ENCODE assay signal across 18 cellular contexts in genomic region chr11:2587132-2587930, GRCh38.
DNase-seq lines count a peak whose midpoint lies in the region; ATAC-seq and TF ChIP-seq lines count a peak whose summit lies in the region.
"Had no signal": no experiment of that assay in that cellular context is flagged by ENCODE, and none has a peak within 500 bp of the region (broad histone marks: within the 10 kb centered on the region; RNA-seq: fewer than 3 reads in every experiment).

No MANE protein-coding gene starts in this region.

- H3K79me1 ChIP-seq in neuronal stem cell (ENCODE audit: low read depth, low read length): no peaks in the 10 kb centered on the region

- H3K79me2 ChIP-seq in DND-41 (ENCODE audit: insufficient read depth, low read length): no peaks in the 10 kb centered on the region

- peak overlapping the region; percentile 49 for H2BK15ac ChIP-seq in neuronal stem cell (ENCODE audit: low read length)

- H3K9me3 ChIP-seq in DND-41 (ENCODE audit: insufficient read depth, low read length, severe bottlenecking) (no peaks in the 10 kb centered on the region), neuronal stem cell (replicated peaks in 1 of 2; ENCODE audit: control insufficient read depth in 2 of 2, insufficient read depth in 1 of 2, low read depth in 1 of 2, low read length in 2 of 2) (no peaks in the 10 kb centered on the region)
- H3K9me3 ChIP-seq: prostate gland had no signal

- no peak overlapping the region for H4K8ac ChIP-seq in neuronal stem cell (ENCODE audit: low read depth, low read length)

- H3K4me2 ChIP-seq in DND-41 (ENCODE audit: insufficient read depth, low read length): no peak overlapping the region
- no peak overlapping the region for H3K4me2 ChIP-seq in neuronal stem cell (ENCODE audit: insufficient read depth, low read length, poor library complexity, severe bottlenecking)

- no peaks in the 10 kb centered on the region for H3K9me3 Mint-ChIP-seq in endothelial cell (ENCODE audit: unreplicated experiment)
- H3K9me3 Mint-ChIP-seq: HFFc6 had no signal

- H3K4me1 ChIP-seq in DND-41 (ENCODE audit: insufficient read depth, low read length): no peaks in the 10 kb centered on the region
- H3K4me1 ChIP-seq in neuronal stem cell (ENCODE audit: control insufficient read depth in 2 of 2, insufficient read depth in 1 of 2, low read depth in 1 of 2, low read length in 2 of 2): peaks cover 0 to 14% of the 10 kb centered on the region in 2 donors
- H3K4me1 ChIP-seq: prostate gland had no signal

- no CpG with 5 or more reads among the region's 20 CpGs for WGBS in neuronal stem cell (ENCODE audit: extremely low coverage in 2 of 2, insufficient read length in 2 of 2, insufficient replicate concordance in 1 of 2), 2 donors

- peak overlapping the region; percentile 4 for H2BK12ac ChIP-seq in neuronal stem cell (ENCODE audit: low read length)

- H4K91ac ChIP-seq in neuronal stem cell (ENCODE audit: low read depth, low read length, poor library complexity): no peak overlapping the region

- no peak overlapping the region for H3K9ac ChIP-seq in DND-41 (ENCODE audit: low read depth, low read length)
- no peak overlapping the region for H3K9ac ChIP-seq in neuronal stem cell (ENCODE audit: low read depth, low read length, poor library complexity)

- ATAC-seq in DND-41 (ENCODE audit: insufficient read depth, low read depth) (no peak), GM18867 (IDR thresholded peaks at IDR 0.05; ENCODE audit: unreplicated experiment) (no peak), HG02642 (IDR thresholded peaks at IDR 0.05; ENCODE audit: poor library complexity, unreplicated experiment) (no peak)
- ATAC-seq: esophagus mucosa had no signal

- H3K4ac ChIP-seq in neuronal stem cell (ENCODE audit: low read length): no peak overlapping the region

- H3K18ac ChIP-seq in neuronal stem cell (ENCODE audit: low read length): peak overlapping the region; percentile 71

- H3K27ac Mint-ChIP-seq in endothelial cell (ENCODE audit: unreplicated experiment): no peak overlapping the region
- H3K27ac Mint-ChIP-seq: HFFc6 had no signal

- H2AFZ ChIP-seq in DND-41 (ENCODE audit: low read depth, low read length) (no peak overlapping the region), neuronal stem cell (ENCODE audit: low read length) (no peak overlapping the region)

- H3K27me3 ChIP-seq in DND-41 (ENCODE audit: insufficient read depth, low read length, poor library complexity) (no peaks in the 10 kb centered on the region), neuronal stem cell (ENCODE audit: control insufficient read depth in 3 of 3, insufficient read depth in 3 of 3, low read depth in 1 of 3, low read length in 3 of 3) (peaks cover 0 to 9% (median 0%) of the 10 kb centered on the region in 3 experiments)

- H3K14ac ChIP-seq in neuronal stem cell (ENCODE audit: low read length): peak overlapping the region; percentile 14

- no peak overlapping the region for H2BK120ac ChIP-seq in neuronal stem cell (ENCODE audit: low read depth, low read length)

- no peak overlapping the region for H2BK5ac ChIP-seq in neuronal stem cell (ENCODE audit: low read length)

- H3K4me3 Mint-ChIP-seq in endothelial cell (ENCODE audit: unreplicated experiment): no peak overlapping the region
- H3K4me3 Mint-ChIP-seq: HFFc6 had no signal

- H4K20me1 ChIP-seq in DND-41 (ENCODE audit: insufficient read depth, low read length): no peaks in the 10 kb centered on the region; the same call in 1 of the 2 replicates

- peaks cover 15% of the 10 kb centered on the region for H3K36me3 Mint-ChIP-seq in endothelial cell (ENCODE audit: low read depth, unreplicated experiment)

- H3K4me1 Mint-ChIP-seq in endothelial cell (ENCODE audit: unreplicated experiment): peaks cover 4% of the 10 kb centered on the region

- H3K27ac ChIP-seq in DND-41 (ENCODE audit: low read length): no peak overlapping the region
- H3K27ac ChIP-seq in neuronal stem cell (replicated peaks; ENCODE audit: low read length): no peak overlapping the region
- H3K27ac ChIP-seq: prostate gland had no signal

- H3K4me3 ChIP-seq in DND-41 (ENCODE audit: low read depth in 1 of 2, low read length in 2 of 2) (no peak overlapping the region), neuronal stem cell (ENCODE audit: low read length in 2 of 2) (no peak overlapping the region)
- H3K4me3 ChIP-seq: prostate gland had no signal

- peak; percentile 9 for DNase-seq in 8988T
- DNase-seq in DND-41: peak; percentile 2
- DNase-seq in endothelial cell (ENCODE audit: low spot score): peak; percentile 3
- no peak for DNase-seq in neuronal stem cell (ENCODE audit: low spot score)
- no peak for DNase-seq in cerebellar cortex (ENCODE audit: low spot score)
- DNase-seq in SKM-1 treated with dmso at 0.1 percent for 144 hours (lab: John Stamatoyannopoulos, UW; ENCODE audit: unreplicated experiment): no peak
- DNase-seq: activated CD4-positive, CD25-positive, alpha-beta regulatory T cell; activated gamma-delta T cell treated with Interleukin-2 at 50 U/mL for 16 hours; central memory CD4-positive, alpha-beta T cell; HFFc6; mesenchymal stem cell; NCI-H2171; stimulated activated CD4-positive, alpha-beta T cell treated with anti-CD3 and anti-CD28 coated beads, Interleukin-2, amount 100 ng/mL, for 48 hours; stimulated activated naive CD4-positive, alpha-beta T cell had no signal

- no peaks in the 10 kb centered on the region for H3K36me3 ChIP-seq in DND-41 (ENCODE audit: insufficient read depth, low read length)
- H3K36me3 ChIP-seq in neuronal stem cell (replicated peaks in 1 of 2; ENCODE audit: control insufficient read depth in 2 of 2, insufficient read depth in 2 of 2, low read length in 2 of 2): no peaks in the 10 kb centered on the region
- H3K36me3 ChIP-seq: prostate gland had no signal

- TF ChIP-seq CTCF in DND-41 (IDR thresholded peaks at IDR 0.05; ENCODE audit: borderline replicate concordance, extremely low read depth, low read length, poor library complexity, severe bottlenecking) (no peak), endothelial cell (IDR thresholded peaks at IDR 0.05; ENCODE audit: unreplicated experiment) (no peak)

- H3K23ac ChIP-seq in neuronal stem cell (ENCODE audit: low read depth, low read length, poor library complexity): peak overlapping the region; percentile 58

- H2AK5ac ChIP-seq in neuronal stem cell (ENCODE audit: low read depth, low read length): peak overlapping the region; percentile 79

- H3K27me3 Mint-ChIP-seq in endothelial cell (ENCODE audit: unreplicated experiment): peaks cover 7% of the 10 kb centered on the region

Comparison
In these comparisons a context has a peak if more than half of its experiments do, and no peak if none do; other contexts are left out.
1. DNase-seq: peak in 8988T (single experiment), DND-41 (single experiment) and endothelial cell (single experiment); none in neuronal stem cell (single experiment), cerebellar cortex (single experiment) and SKM-1 treated with dmso at 0.1 percent for 144 hours (single experiment).